Comparison of ENCODE assay signal across 24 cellular contexts in the genomic region with DNA sequence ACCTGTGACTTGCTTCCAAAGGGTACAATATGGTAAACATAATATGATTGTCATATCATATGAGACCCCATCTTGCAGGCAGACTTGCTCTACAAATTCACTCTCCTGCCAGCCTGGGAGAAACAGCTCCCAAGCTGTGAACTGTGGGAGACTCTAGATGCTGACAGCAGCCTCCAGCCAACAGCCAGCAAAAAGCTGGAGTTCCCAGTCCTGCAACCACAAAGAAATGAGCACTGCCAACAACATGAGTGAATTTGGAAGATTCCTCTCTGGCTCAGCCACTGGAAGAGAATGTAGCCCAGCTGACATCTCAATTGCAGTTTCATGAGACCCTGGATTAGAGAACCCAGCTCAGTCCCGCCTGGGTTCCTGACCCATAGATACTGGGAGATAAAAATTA.
"Had no signal": no experiment of that assay in that cellular context is flagged by ENCODE, and none has a peak within 500 bp of the region (broad histone marks: within the 10 kb centered on the region; RNA-seq: fewer than 3 reads in every experiment).

No MANE protein-coding gene starts in this region.

- H3K9me3 Mint-ChIP-seq: activated CD4-positive, alpha-beta memory T cell treated with anti-CD3 and anti-CD28 coated beads for 36 hours; activated naive CD8-positive, alpha-beta T cell treated with anti-CD3 and anti-CD28 coated beads for 36 hours; dendritic cell treated with granulocyte-macrophage colony-stimulating factor and Interleukin-4, amounts not matched to agents 40 ng/mL and 50 ng/mL, for 4 days; neural crest cell; stimulated activated naive CD8-positive, alpha-beta T cell treated with anti-CD3 and anti-CD28 coated beads, Interleukin-15, Interleukin-2, amounts not matched to agents 100 ng/mL and 50 ng/mL, for 24 hours had no signal

- H3K9me3 ChIP-seq: esophagus muscularis mucosa, mucosa of descending colon, suprapubic skin, transverse colon, uterus had no signal

- H3K4me1 Mint-ChIP-seq: naive B cell, WTC11 had no signal

- H3K4me1 ChIP-seq: suprapubic skin, transverse colon, uterus had no signal

- H3K27ac Mint-ChIP-seq: activated CD4-positive, alpha-beta memory T cell treated with anti-CD3 and anti-CD28 coated beads for 36 hours; activated naive CD8-positive, alpha-beta T cell treated with anti-CD3 and anti-CD28 coated beads for 36 hours; dendritic cell treated with granulocyte-macrophage colony-stimulating factor and Interleukin-4, amounts not matched to agents 40 ng/mL and 50 ng/mL, for 4 days; naive B cell; progenitor cell of endocrine pancreas; stimulated activated naive CD8-positive, alpha-beta T cell treated with anti-CD3 and anti-CD28 coated beads, Interleukin-15, Interleukin-2, amounts not matched to agents 100 ng/mL and 50 ng/mL, for 24 hours; WTC11 had no signal

- H3K36me3 Mint-ChIP-seq: activated CD4-positive, alpha-beta memory T cell treated with anti-CD3 and anti-CD28 coated beads for 36 hours; activated naive CD8-positive, alpha-beta T cell treated with anti-CD3 and anti-CD28 coated beads for 36 hours; naive B cell; WTC11 had no signal

- H3K36me3 ChIP-seq: esophagus muscularis mucosa, suprapubic skin, transverse colon, uterus had no signal

- H3K27me3 Mint-ChIP-seq: dendritic cell treated with granulocyte-macrophage colony-stimulating factor and Interleukin-4, amounts not matched to agents 40 ng/mL and 50 ng/mL, for 4 days had no signal

- ATAC-seq: mucosa of descending colon, WTC11 had no signal

- H3K4me3 ChIP-seq: esophagus muscularis mucosa, mucosa of descending colon, skin epidermis, suprapubic skin, transverse colon, uterus had no signal

- H3K27ac ChIP-seq: esophagus muscularis mucosa, skin epidermis, suprapubic skin, transverse colon, uterus had no signal

- H3K27me3 ChIP-seq: esophagus muscularis mucosa, suprapubic skin, transverse colon, uterus had no signal

- DNase-seq: activated CD4-positive, alpha-beta memory T cell treated with anti-CD3 and anti-CD28 coated beads for 36 hours; activated CD4-positive, alpha-beta T cell treated with anti-CD3 and anti-CD28 coated beads for 4 hours; activated naive CD8-positive, alpha-beta T cell treated with anti-CD3 and anti-CD28 coated beads for 36 hours; activated T-cell treated with anti-CD3 and anti-CD28 coated beads for 4 hours; amniotic stem cell; effector CD8-positive, alpha-beta T cell; head of caudate nucleus; mesenchymal stem cell; mucosa of descending colon; naive B cell; stimulated activated CD4-positive, alpha-beta T cell treated with anti-CD3 and anti-CD28 coated beads, Interleukin-15, amount 100 ng/mL, for 24 hours; stimulated activated CD4-positive, alpha-beta T cell treated with anti-CD3 and anti-CD28 coated beads, Interleukin-2, amount 100 ng/mL, for 48 hours; SW 1271; T-helper 2 cell; transverse colon; uterus had no signal

- H3K4me3 Mint-ChIP-seq: activated CD4-positive, alpha-beta memory T cell treated with anti-CD3 and anti-CD28 coated beads for 36 hours; activated naive CD8-positive, alpha-beta T cell treated with anti-CD3 and anti-CD28 coated beads for 36 hours; dendritic cell treated with granulocyte-macrophage colony-stimulating factor and Interleukin-4, amounts not matched to agents 40 ng/mL and 50 ng/mL, for 4 days; naive B cell; neural crest cell; stimulated activated naive CD8-positive, alpha-beta T cell treated with anti-CD3 and anti-CD28 coated beads, Interleukin-15, Interleukin-2, amounts not matched to agents 100 ng/mL and 50 ng/mL, for 24 hours; WTC11 had no signal
